ENCODE assay signal across 20 cellular contexts in the genomic region with DNA sequence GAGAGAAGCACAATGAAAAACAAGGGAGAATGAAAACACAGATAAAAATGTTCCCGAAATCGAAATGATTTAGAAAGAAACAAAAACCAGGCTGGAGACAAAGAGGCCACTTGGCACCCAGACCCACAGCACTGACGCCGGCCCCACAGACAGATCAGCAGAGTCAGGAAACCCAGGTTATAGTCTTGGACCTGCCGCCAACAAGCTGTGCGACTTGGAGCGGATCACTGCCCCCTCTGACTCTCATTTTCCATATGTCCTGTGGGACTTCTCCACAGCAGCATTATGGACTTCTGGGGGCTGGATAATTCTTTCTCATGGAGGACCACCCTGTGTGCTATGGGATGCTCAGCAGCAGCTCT.
"Had no signal": no experiment of that assay in that cellular context is flagged by ENCODE, and none has a peak within 500 bp of the region (broad histone marks: within the 10 kb centered on the region; RNA-seq: fewer than 3 reads in every experiment).

No MANE protein-coding gene starts in this region.

- H3K4me3 Mint-ChIP-seq: activated naive CD8-positive, alpha-beta T cell treated with anti-CD3 and anti-CD28 coated beads, Interleukin-2, amount 10 ng/mL, durations not matched to agents 7 days and 5 days; immature natural killer cell; natural killer cell; stimulated activated naive B cell treated with anti-CD40 and anti-IgM and Interleukin-4, amounts not matched to agents 10 μg/mL and 1 μg/mL and 100 μg/mL, for 72 hours had no signal

- H3K27ac ChIP-seq: body of pancreas, coronary artery, lower lobe of right lung, neutrophil, sigmoid colon, spleen, thyroid gland, WERI-Rb-1 had no signal

- H3K9me3 Mint-ChIP-seq: natural killer cell; stimulated activated naive B cell treated with anti-CD40 and anti-IgM and Interleukin-4, amounts not matched to agents 10 μg/mL and 1 μg/mL and 100 μg/mL, for 72 hours had no signal

- H3K27me3 ChIP-seq: body of pancreas, thyroid gland had no signal

- H3K4me1 Mint-ChIP-seq: immature natural killer cell, natural killer cell had no signal

- DNase-seq: activated CD4-positive, alpha-beta T cell treated with anti-CD3 and anti-CD28 coated beads for 1 hour; activated CD4-positive, alpha-beta T cell treated with anti-CD3 and anti-CD28 coated beads, Interleukin-2, amount 50 U/mL, for 48 hours; activated naive CD4-positive, alpha-beta T cell treated with Interleukin-2 at 50 U/mL for 16 hours; activated naive CD8-positive, alpha-beta T cell treated with anti-CD3 and anti-CD28 coated beads, Interleukin-2, amount 10 ng/mL, durations not matched to agents 7 days and 5 days; body of pancreas; central memory CD4-positive, alpha-beta T cell; immature natural killer cell; left colon; lower lobe of right lung; natural killer cell; sigmoid colon; stimulated activated CD4-positive, alpha-beta T cell treated with anti-CD3 and anti-CD28 coated beads, Interleukin-4, amount 100 ng/mL, for 4 hours; stimulated activated naive B cell treated with anti-CD40 and anti-IgM and Interleukin-4, amounts not matched to agents 10 μg/mL and 1 μg/mL and 100 μg/mL, for 72 hours; T-helper 2 cell; thyroid gland; WERI-Rb-1 had no signal

- H3K27ac Mint-ChIP-seq: activated naive CD8-positive, alpha-beta T cell treated with anti-CD3 and anti-CD28 coated beads, Interleukin-2, amount 10 ng/mL, durations not matched to agents 7 days and 5 days; immature natural killer cell; natural killer cell; stimulated activated naive B cell treated with anti-CD40 and anti-IgM and Interleukin-4, amounts not matched to agents 10 μg/mL and 1 μg/mL and 100 μg/mL, for 72 hours had no signal

- H3K4me1 ChIP-seq: lower lobe of right lung, thyroid gland had no signal

- H3K4me3 ChIP-seq: body of pancreas, coronary artery, lower lobe of right lung, sigmoid colon, spleen, thyroid gland had no signal

- H3K36me3 ChIP-seq: lower lobe of right lung, neutrophil, sigmoid colon, spleen, thyroid gland, WERI-Rb-1 had no signal

- H3K9me3 ChIP-seq: body of pancreas, lower lobe of right lung, neutrophil, sigmoid colon, spleen, thyroid gland had no signal

- H3K36me3 Mint-ChIP-seq: activated naive CD8-positive, alpha-beta T cell treated with anti-CD3 and anti-CD28 coated beads, Interleukin-2, amount 10 ng/mL, durations not matched to agents 7 days and 5 days; immature natural killer cell; natural killer cell had no signal

- ATAC-seq: body of pancreas; esophagus mucosa; left colon; lower lobe of right lung; natural killer cell; stimulated activated naive B cell treated with anti-CD40 and anti-IgM and Interleukin-4, amounts not matched to agents 10 μg/mL and 1 μg/mL and 100 μg/mL, for 72 hours had no signal
